9 cellular contexts compared by ENCODE assay signal in genomic region chr3:124986153-124987143, GRCh38. TPM values are rescaled to one million over a fixed set of nuclear protein-coding genes. Genes with fewer than 3 reads are reported as not detected.
DNase-seq lines count a peak whose midpoint lies in the region; ATAC-seq and TF ChIP-seq lines count a peak whose summit lies in the region.
"Had no signal": no experiment of that assay in that cellular context is flagged by ENCODE, and none has a peak within 500 bp of the region (broad histone marks: within the 10 kb centered on the region; RNA-seq: fewer than 3 reads in every experiment).

No MANE protein-coding gene starts in this region.

- H3K36me3 Mint-ChIP-seq in nephron progenitor cell (ENCODE audit: low read depth) = peaks cover 24% of the 10 kb centered on the region

- H3K9me3 Mint-ChIP-seq in nephron progenitor cell = no peaks in the 10 kb centered on the region
- H3K9me3 Mint-ChIP-seq: central memory CD8-positive, alpha-beta T cell had no signal

- peak; percentile 12 for DNase-seq in COLO668 (lab: John Stamatoyannopoulos, UW; ENCODE audit: unreplicated experiment)
- peak; percentile 99 for DNase-seq in M059J (ENCODE audit: low read depth)
- peak; percentile 54 for DNase-seq in dermis blood vessel endothelial cell
- peak; percentile 15 for DNase-seq in nephron progenitor cell
- DNase-seq in activated CD4-positive, alpha-beta T cell treated with anti-CD3 and anti-CD28 coated beads for 1 hour = no peak
- no peak for DNase-seq in stimulated activated naive CD8-positive, alpha-beta T cell treated with anti-CD3 and anti-CD28 coated beads, Interleukin-15, Interleukin-2, amounts not matched to agents 100 U/mL and 50 U/mL, for 24 hours

- peak; percentile 45 for TF ChIP-seq CTCF in nephron progenitor cell (IDR thresholded peaks at IDR 0.05)

- H3K27ac Mint-ChIP-seq in nephron progenitor cell = peak overlapping the region; percentile 56

- no peak for ATAC-seq in stimulated activated naive CD8-positive, alpha-beta T cell treated with anti-CD3 and anti-CD28 coated beads, Interleukin-15, Interleukin-2, amounts not matched to agents 100 U/mL and 50 U/mL, for 24 hours
- ATAC-seq in HG02870 (IDR thresholded peaks at IDR 0.05; ENCODE audit: unreplicated experiment) (no peak), GM21576 (IDR thresholded peaks at IDR 0.05; ENCODE audit: unreplicated experiment) (no peak)

- no peak overlapping the region for H3K4me3 Mint-ChIP-seq in nephron progenitor cell
- H3K4me3 Mint-ChIP-seq: central memory CD8-positive, alpha-beta T cell had no signal

- no peaks in the 10 kb centered on the region for H3K27me3 Mint-ChIP-seq in nephron progenitor cell (ENCODE audit: low read depth, poor library complexity)
- H3K27me3 Mint-ChIP-seq: central memory CD8-positive, alpha-beta T cell had no signal

- H3K4me1 Mint-ChIP-seq in nephron progenitor cell = peaks cover 13% of the 10 kb centered on the region
- H3K4me1 Mint-ChIP-seq: central memory CD8-positive, alpha-beta T cell had no signal

RNA-seq across cellular contexts. Expression of gene MUC13, which starts 51.9 kb away (rescaled TPM):
- total RNA-seq in M059J (2014; rRNA removed; shearing (Covaris generic)) = 0.20 TPM in 1 of 2 replicates, not detected in the other
- not detected in 2 replicates for total RNA-seq in dermis blood vessel endothelial cell

Comparison
In these comparisons a context has a peak if more than half of its experiments do, and no peak if none do; other contexts are left out.
1. DNase-seq: peak in COLO668 (single experiment), M059J (single experiment), dermis blood vessel endothelial cell (single experiment) and nephron progenitor cell (single experiment); none in activated CD4-positive, alpha-beta T cell treated with anti-CD3 and anti-CD28 coated beads for 1 hour (single experiment) and stimulated activated naive CD8-positive, alpha-beta T cell treated with anti-CD3 and anti-CD28 coated beads, Interleukin-15, Interleukin-2, amounts not matched to agents 100 U/mL and 50 U/mL, for 24 hours (single experiment).